In genomic region chr14:26738571-26738970, GRCh38 we compare ENCODE assay signal across 30 cellular contexts.
"Had no signal": no experiment of that assay in that cellular context is flagged by ENCODE, and none has a peak within 500 bp of the region (broad histone marks: within the 10 kb centered on the region; RNA-seq: fewer than 3 reads in every experiment).

No MANE protein-coding gene starts in this region.

- H3K4me2 ChIP-seq: hepatocyte, smooth muscle cell had no signal

- H3K27ac Mint-ChIP-seq: activated CD8-positive, alpha-beta T cell treated with anti-CD3 and anti-CD28 coated beads, Interleukin-2, amount 10 ng/mL, durations not matched to agents 7 days and 5 days; activated naive CD4-positive, alpha-beta T cell treated with anti-CD3 and anti-CD28 coated beads, Interleukin-2, amount 50 U/mL, for 24 hours; activated T-helper 1 cell treated with anti-CD3 and anti-CD28 coated beads, Interleukin-12 subunit alpha, Interleukin-12 subunit beta, Interleukin-2, Interleukin-4 antibody, amounts not matched to agents 30 ng/mL and 10 ng/mL and 1 ng/mL, durations not matched to agents 14 hours and 24 hours and 36 hours; immature natural killer cell; natural killer cell; stimulated activated naive B cell treated with anti-CD40 and anti-IgM and Interleukin-4, amounts not matched to agents 10 μg/mL and 1 μg/mL and 100 μg/mL, for 72 hours; T-helper 2 cell treated with Interferon-gamma antibody and Interleukin-4, amounts not matched to agents 5 μg/mL and 100 μg/mL, for 36 hours; type B pancreatic cell had no signal

- H3K36me3 ChIP-seq: esophagus muscularis mucosa, left lung, sigmoid colon, thoracic aorta, vagina, WERI-Rb-1 had no signal

- H3K36me3 Mint-ChIP-seq: activated naive CD4-positive, alpha-beta T cell treated with anti-CD3 and anti-CD28 coated beads, Interleukin-2, amount 50 U/mL, for 24 hours; immature natural killer cell; natural killer cell; stimulated activated naive B cell treated with anti-CD40 and anti-IgM and Interleukin-4, amounts not matched to agents 10 μg/mL and 1 μg/mL and 100 μg/mL, for 72 hours; type B pancreatic cell had no signal

- H3K27ac ChIP-seq: body of pancreas, esophagus muscularis mucosa, hepatocyte, left lung, sigmoid colon, thoracic aorta, vagina, WERI-Rb-1 had no signal

- H3K4me1 Mint-ChIP-seq: activated naive CD4-positive, alpha-beta T cell treated with anti-CD3 and anti-CD28 coated beads, Interleukin-2, amount 50 U/mL, for 24 hours; immature natural killer cell; natural killer cell; stimulated activated naive B cell treated with anti-CD40 and anti-IgM and Interleukin-4, amounts not matched to agents 10 μg/mL and 1 μg/mL and 100 μg/mL, for 72 hours had no signal

- H3K9me3 ChIP-seq: body of pancreas, esophagus muscularis mucosa, sigmoid colon, thoracic aorta, vagina had no signal

- H3K9me3 Mint-ChIP-seq: activated naive CD4-positive, alpha-beta T cell treated with anti-CD3 and anti-CD28 coated beads, Interleukin-2, amount 50 U/mL, for 24 hours; type B pancreatic cell had no signal

- H3K27me3 ChIP-seq: body of pancreas, esophagus muscularis mucosa, hepatocyte, left lung, sigmoid colon, vagina had no signal

- H3K4me1 ChIP-seq: body of pancreas, esophagus muscularis mucosa, left lung, sigmoid colon, vagina had no signal

- ATAC-seq: activated CD8-positive, alpha-beta T cell treated with anti-CD3 and anti-CD28 coated beads, Interleukin-2, amount 10 ng/mL, durations not matched to agents 7 days and 5 days; body of pancreas; left lung; natural killer cell; stimulated activated naive B cell treated with anti-CD40 and anti-IgM and Interleukin-4, amounts not matched to agents 10 μg/mL and 1 μg/mL and 100 μg/mL, for 72 hours had no signal

- DNase-seq: activated CD4-positive, alpha-beta T cell treated with anti-CD3 and anti-CD28 coated beads for 1 hour; activated CD4-positive, alpha-beta T cell treated with anti-CD3 and anti-CD28 coated beads, Interleukin-2, amount 50 U/mL, for 1 hour; activated CD8-positive, alpha-beta T cell treated with anti-CD3 and anti-CD28 coated beads, Interleukin-2, amount 10 ng/mL, durations not matched to agents 7 days and 5 days; activated gamma-delta T cell treated with Interleukin-2 at 50 U/mL for 16 hours; anterior cingulate cortex; body of pancreas; caudate nucleus; effector memory CD4-positive, alpha-beta T cell; foreskin melanocyte; glutamatergic neuron; immature natural killer cell; kidney glomerular epithelial cell; left lung; midbrain; natural killer cell; retina; sigmoid colon; stimulated activated CD4-positive, alpha-beta T cell treated with anti-CD3 and anti-CD28 coated beads, Interleukin-15, amount 100 ng/mL, for 24 hours; stimulated activated naive B cell treated with anti-CD40 and anti-IgM and Interleukin-4, amounts not matched to agents 10 μg/mL and 1 μg/mL and 100 μg/mL, for 72 hours; WERI-Rb-1 had no signal

- H3K4me3 Mint-ChIP-seq: activated CD8-positive, alpha-beta T cell treated with anti-CD3 and anti-CD28 coated beads, Interleukin-2, amount 10 ng/mL, durations not matched to agents 7 days and 5 days; activated naive CD4-positive, alpha-beta T cell treated with anti-CD3 and anti-CD28 coated beads, Interleukin-2, amount 50 U/mL, for 24 hours; activated T-helper 1 cell treated with anti-CD3 and anti-CD28 coated beads, Interleukin-12 subunit alpha, Interleukin-12 subunit beta, Interleukin-2, Interleukin-4 antibody, amounts not matched to agents 30 ng/mL and 10 ng/mL and 1 ng/mL, durations not matched to agents 14 hours and 24 hours and 36 hours; immature natural killer cell; natural killer cell; stimulated activated naive B cell treated with anti-CD40 and anti-IgM and Interleukin-4, amounts not matched to agents 10 μg/mL and 1 μg/mL and 100 μg/mL, for 72 hours; T-helper 2 cell treated with Interferon-gamma antibody and Interleukin-4, amounts not matched to agents 5 μg/mL and 100 μg/mL, for 36 hours; type B pancreatic cell had no signal

- H2AFZ ChIP-seq: hepatocyte had no signal

- H3K27me3 Mint-ChIP-seq: activated naive CD4-positive, alpha-beta T cell treated with anti-CD3 and anti-CD28 coated beads, Interleukin-2, amount 50 U/mL, for 24 hours; stimulated activated naive B cell treated with anti-CD40 and anti-IgM and Interleukin-4, amounts not matched to agents 10 μg/mL and 1 μg/mL and 100 μg/mL, for 72 hours; type B pancreatic cell had no signal

- H3K4me3 ChIP-seq: body of pancreas, esophagus muscularis mucosa, hepatocyte, left lung, lung, sigmoid colon, smooth muscle cell, thoracic aorta, vagina had no signal

- H3K79me2 ChIP-seq: hepatocyte had no signal
